8 cellular contexts compared by ENCODE assay signal in the genomic region with DNA sequence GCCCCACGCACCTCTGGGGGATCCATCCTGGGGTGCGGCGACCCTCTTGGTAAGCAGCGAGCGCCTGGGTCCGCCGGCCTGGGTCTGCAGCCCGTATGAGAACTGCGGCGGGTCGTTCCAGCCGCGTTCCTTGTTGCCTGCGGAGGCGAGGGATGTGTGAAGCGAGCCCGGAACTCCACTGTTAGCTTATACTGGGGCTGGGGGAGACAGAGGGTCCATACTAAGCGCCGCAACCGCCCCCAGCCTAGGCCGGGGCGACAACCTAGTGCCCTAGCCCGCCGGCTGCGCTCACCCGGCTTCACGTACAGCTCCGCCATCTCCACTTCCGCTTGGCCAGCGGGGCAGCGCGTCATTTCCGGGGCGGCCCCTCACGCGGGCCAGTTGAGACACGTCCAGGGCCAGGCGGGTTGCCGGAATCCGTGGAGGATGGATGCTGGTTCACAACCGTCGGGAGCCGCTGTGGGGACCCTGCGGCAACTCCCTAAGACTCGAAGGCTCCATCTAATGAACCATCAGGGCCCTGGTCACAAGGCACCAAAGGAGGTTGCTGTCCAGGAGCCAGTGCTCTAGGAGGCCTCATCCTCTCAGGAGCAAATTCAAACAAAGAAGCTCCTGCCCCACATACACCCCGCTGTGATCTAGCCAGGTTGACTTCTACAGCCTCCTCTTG. TPM values are rescaled to one million over a fixed set of nuclear protein-coding genes. Genes with fewer than 3 reads are reported as not detected.
DNase-seq lines count a peak whose midpoint lies in the region; ATAC-seq and TF ChIP-seq lines count a peak whose summit lies in the region.

A gene (minus strand): TSS at position 338 of the 670 bp plus-strand sequence. CDS start 21 bp downstream, at position 317.

- H3K36me3 ChIP-seq in BLaER1: 0 out of 2 replicates have a peak, but pooled peaks cover 6% of the 10 kb centered on the region
- H3K36me3 ChIP-seq in left lung: peaks cover 0 to 20% of the 10 kb centered on the region in 2 donors

- peak within 1 kb of the TSS; percentile 92 for H3K9ac ChIP-seq in BLaER1

- TF ChIP-seq CTCF in left lung (IDR thresholded peaks at IDR 0.05): no peak

- CTCF ChIA-PET in activated CD4-positive, alpha-beta T cell treated with anti-CD3 and anti-CD28 coated beads, Interleukin-2, amount 10 ng/mL, durations not matched to agents 7 days and 5 days (lab: Charles Lee): interaction anchor here (1.0 to 2.9 kb wide), 4 partner anchors 10 to 107 kb away, joined by 3 to 19 read pairs (median 4); a partner anchor contains a TSS

- H3K36me3 Mint-ChIP-seq in activated CD4-positive, alpha-beta T cell treated with anti-CD3 and anti-CD28 coated beads, Interleukin-2, amount 10 ng/mL, durations not matched to agents 7 days and 5 days (ENCODE audit: low read depth): peaks cover 46% of the 10 kb centered on the region

- peak; percentile 94 for ATAC-seq in HG03457 (IDR thresholded peaks at IDR 0.05; ENCODE audit: unreplicated experiment)
- peak; percentile 97 for ATAC-seq in left lung

- intact Hi-C loops in left lung (cut with DNase I): no loop called here

- H3K9me3 ChIP-seq in BLaER1 (no peaks in the 10 kb centered on the region), left lung (no peaks in the 10 kb centered on the region)

- peak within 1 kb of the TSS; percentile 90 for H3K27ac Mint-ChIP-seq in activated CD4-positive, alpha-beta T cell treated with anti-CD3 and anti-CD28 coated beads, Interleukin-2, amount 10 ng/mL, durations not matched to agents 7 days and 5 days

- H3K27me3 ChIP-seq in BLaER1 (no peaks in the 10 kb centered on the region), left lung (no peaks in the 10 kb centered on the region)

- DNase-seq in GM19240 (ENCODE audit: insufficient read length, low spot score) (peak; percentile 74), NCI-H524 (lab: John Stamatoyannopoulos, UW) (peak; percentile 67 to 81), dedifferentiated amniotic fluid mesenchymal stem cell (ENCODE audit: extremely low spot score) (peak; percentile 90), left lung (peak; percentile 94 to 99)
- DNase-seq in activated CD4-positive, alpha-beta T cell treated with anti-CD3 and anti-CD28 coated beads, Interleukin-2, amount 10 ng/mL, durations not matched to agents 7 days and 5 days: peak; percentile 88
- peak; percentile 72 for DNase-seq in stimulated activated CD4-positive, alpha-beta T cell treated with anti-CD3 and anti-CD28 coated beads, Interleukin-2, amount 100 ng/mL, for 4 hours (ENCODE audit: low read depth)

- peak within 1 kb of the TSS; percentile 93 for H3K27ac ChIP-seq in BLaER1
- H3K27ac ChIP-seq in left lung: peak within 1 kb of the TSS; percentile 90 to 93

- H3K4me3 Mint-ChIP-seq in activated CD4-positive, alpha-beta T cell treated with anti-CD3 and anti-CD28 coated beads, Interleukin-2, amount 10 ng/mL, durations not matched to agents 7 days and 5 days: peak within 1 kb of the TSS; percentile 73

- peaks cover 5% of the 10 kb centered on the region; the same call in 1 of the 2 replicates for H4K20me1 ChIP-seq in BLaER1

- no peaks in the 10 kb centered on the region for H3K9me3 Mint-ChIP-seq in activated CD4-positive, alpha-beta T cell treated with anti-CD3 and anti-CD28 coated beads, Interleukin-2, amount 10 ng/mL, durations not matched to agents 7 days and 5 days

- H3K4me3 ChIP-seq in BLaER1: peak within 1 kb of the TSS; percentile 88
- peak within 1 kb of the TSS; percentile 70 to 79 for H3K4me3 ChIP-seq in left lung

- peak within 1 kb of the TSS; percentile 91 for H3K4me2 ChIP-seq in BLaER1

- peaks cover 51% of the 10 kb centered on the region for H3K4me1 Mint-ChIP-seq in activated CD4-positive, alpha-beta T cell treated with anti-CD3 and anti-CD28 coated beads, Interleukin-2, amount 10 ng/mL, durations not matched to agents 7 days and 5 days

- H3K27me3 Mint-ChIP-seq in activated CD4-positive, alpha-beta T cell treated with anti-CD3 and anti-CD28 coated beads, Interleukin-2, amount 10 ng/mL, durations not matched to agents 7 days and 5 days: no peaks in the 10 kb centered on the region

- H3K4me1 ChIP-seq in BLaER1 (peaks cover 21% of the 10 kb centered on the region), left lung (peaks cover 15 to 56% of the 10 kb centered on the region in 2 donors)

- POLR2A ChIA-PET in activated CD4-positive, alpha-beta T cell treated with anti-CD3 and anti-CD28 coated beads, Interleukin-2, amount 10 ng/mL, durations not matched to agents 7 days and 5 days (lab: Charles Lee): interaction anchor here (0.6 to 0.7 kb wide), 2 partner anchors 84 to 118 kb away, joined by 3 to 5 read pairs; no protein-coding TSS in a partner anchor

RNA-seq across cellular contexts. Expression of the gene that starts here (rescaled TPM):
- 10 to 100 TPM; 32.4 to 38.0 TPM for total RNA-seq in activated CD4-positive, alpha-beta T cell treated with anti-CD3 and anti-CD28 coated beads, Interleukin-2, amount 10 ng/mL, durations not matched to agents 7 days and 5 days
- 10 to 100 TPM; 25.1 to 33.0 TPM for total RNA-seq in left lung

Comparison
In these comparisons a context has a peak if more than half of its experiments do, and no peak if none do; other contexts are left out.
1. Peak in every context shown above with its lines: DNase-seq, ATAC-seq, H3K4me3 ChIP-seq and H3K27ac ChIP-seq.